14 cellular contexts compared by ENCODE assay signal in the genomic region with DNA sequence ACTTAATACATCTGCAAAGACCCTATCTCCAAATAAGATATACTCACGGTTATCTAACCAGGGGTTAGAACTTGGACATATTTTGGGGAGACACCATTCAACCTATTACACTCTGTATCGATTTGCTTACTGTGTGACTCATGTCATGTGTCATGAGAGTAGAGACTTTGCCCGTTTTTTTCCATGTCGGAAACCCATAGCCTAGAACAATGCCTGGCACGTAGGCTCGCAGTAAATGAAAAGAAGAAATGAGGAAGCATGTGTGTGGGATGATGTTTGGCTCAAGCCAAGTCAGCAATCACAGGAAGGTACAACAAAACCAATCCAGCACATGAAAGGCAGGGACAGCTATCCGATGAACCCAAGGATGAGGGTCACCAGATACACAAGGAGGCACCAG.
DNase-seq lines count a peak whose midpoint lies in the region; ATAC-seq and TF ChIP-seq lines count a peak whose summit lies in the region.
"Had no signal": no experiment of that assay in that cellular context is flagged by ENCODE, and none has a peak within 500 bp of the region (broad histone marks: within the 10 kb centered on the region; RNA-seq: fewer than 3 reads in every experiment).

No MANE protein-coding gene starts in this region.

- H3K36me3 ChIP-seq in HEK293 (ENCODE audit: control insufficient read depth in 2 of 2, insufficient read depth in 1 of 2, low read length in 2 of 2) (no peaks in the 10 kb centered on the region), H7 (replicated peaks; ENCODE audit: control insufficient read depth, insufficient read depth, low read length) (no peaks in the 10 kb centered on the region), Peyer's patch (no peaks in the 10 kb centered on the region)
- H3K36me3 ChIP-seq: heart left ventricle had no signal

- H3K27me3 ChIP-seq in H7 (ENCODE audit: control insufficient read depth, insufficient read depth, low read length), result no peaks in the 10 kb centered on the region; the same call in 1 of the 2 replicates
- no peaks in the 10 kb centered on the region for H3K27me3 ChIP-seq in Peyer's patch
- H3K27me3 ChIP-seq: body of pancreas, heart left ventricle had no signal

- no peak for TF ChIP-seq CTCF in HEK293 (tag by site-specific recombination; IDR thresholded peaks at IDR 0.05)
- TF ChIP-seq CTCF in fibroblast of pulmonary artery (IDR thresholded peaks at IDR 0.05; ENCODE audit: low read length, missing control alignments), result no peak
- TF ChIP-seq CTCF in Peyer's patch (IDR thresholded peaks at IDR 0.05), result no peak

- ATAC-seq in HG03442 (IDR thresholded peaks at IDR 0.05; ENCODE audit: unreplicated experiment), result no peak
- ATAC-seq: body of pancreas, heart left ventricle had no signal

- H3K27ac ChIP-seq in HEK293 (ENCODE audit: extremely low read depth, low read depth, low read length), result no peak overlapping the region
- no peak overlapping the region for H3K27ac ChIP-seq in Peyer's patch
- H3K27ac ChIP-seq: body of pancreas, C4-2B, heart left ventricle, VCaP had no signal

- CTCF ChIA-PET in HEK293 (lab: Yijun Ruan, JAX), result interaction anchor here (1.0 to 2.7 kb wide), 3 partner anchors 27 to 231 kb away, joined by 3 to 6 read pairs (median 5); no protein-coding TSS in a partner anchor

- no peak overlapping the region for H3K4me3 ChIP-seq in HEK293 (ENCODE audit: low read depth, low read length)
- no peak overlapping the region for H3K4me3 ChIP-seq in fibroblast of pulmonary artery (replicated peaks; ENCODE audit: low read depth, low read length)
- no peak overlapping the region for H3K4me3 ChIP-seq in H7 (ENCODE audit: insufficient read depth, low read depth, low read length)
- no peak overlapping the region for H3K4me3 ChIP-seq in Peyer's patch
- H3K4me3 ChIP-seq: body of pancreas, heart left ventricle had no signal

- H3K9me3 ChIP-seq in HEK293 (ENCODE audit: control insufficient read depth, insufficient read depth, low read depth, low read length) (no peaks in the 10 kb centered on the region), Peyer's patch (no peaks in the 10 kb centered on the region)
- H3K9me3 ChIP-seq: body of pancreas, heart left ventricle had no signal

- TF ChIP-seq POLR2A in Peyer's patch (IDR thresholded peaks at IDR 0.05), result no peak

- H3K4me1 ChIP-seq in HEK293 (ENCODE audit: control insufficient read depth, insufficient read depth, low read length) (peaks cover 20% of the 10 kb centered on the region), Peyer's patch (peaks cover 0 to 6% (median 0%) of the 10 kb centered on the region in 4 donors)

- POLR2A ChIA-PET in HEK293 (lab: Yijun Ruan, JAX), result no interaction called here

- DNase-seq in SW480 (ENCODE audit: low spot score) (peak; percentile 55), fibroblast of pulmonary artery (ENCODE audit: low read depth) (peak; percentile 71), pulmonary artery endothelial cell (ENCODE audit: low read depth, low spot score) (peak; percentile 54), H7 (no peak), Peyer's patch (no peak)
- DNase-seq: activated gamma-delta T cell; heart left ventricle; NCI-H1092 treated with DMSO at 0.1 percent for 48 hours; stimulated activated CD8-positive, alpha-beta memory T cell treated with anti-CD3 and anti-CD28 coated beads, Interleukin-4, amount 100 ng/mL, for 48 hours had no signal

TF ChIP-seq in HEK293, 187 proteins besides CTCF, POLR2A, EP300 and RAD21:
- TF ChIP-seq EGR2 (tag by site-specific recombination; IDR thresholded peaks at IDR 0.05; ENCODE audit: low read depth) (0 out of 2 replicates have a peak, but pooled peaks have one; percentile 12), ZNF121 (tag by site-specific recombination; IDR thresholded peaks at IDR 0.05) (no peak)

Comparison
In these comparisons a context has a peak if more than half of its experiments do, and no peak if none do; other contexts are left out.
1. DNase-seq: peak in SW480 (single experiment), fibroblast of pulmonary artery (single experiment) and pulmonary artery endothelial cell (single experiment); none in H7 (single experiment) and Peyer's patch (0 of 3).